ENCODE assay signal across 10 cellular contexts in the genomic region with DNA sequence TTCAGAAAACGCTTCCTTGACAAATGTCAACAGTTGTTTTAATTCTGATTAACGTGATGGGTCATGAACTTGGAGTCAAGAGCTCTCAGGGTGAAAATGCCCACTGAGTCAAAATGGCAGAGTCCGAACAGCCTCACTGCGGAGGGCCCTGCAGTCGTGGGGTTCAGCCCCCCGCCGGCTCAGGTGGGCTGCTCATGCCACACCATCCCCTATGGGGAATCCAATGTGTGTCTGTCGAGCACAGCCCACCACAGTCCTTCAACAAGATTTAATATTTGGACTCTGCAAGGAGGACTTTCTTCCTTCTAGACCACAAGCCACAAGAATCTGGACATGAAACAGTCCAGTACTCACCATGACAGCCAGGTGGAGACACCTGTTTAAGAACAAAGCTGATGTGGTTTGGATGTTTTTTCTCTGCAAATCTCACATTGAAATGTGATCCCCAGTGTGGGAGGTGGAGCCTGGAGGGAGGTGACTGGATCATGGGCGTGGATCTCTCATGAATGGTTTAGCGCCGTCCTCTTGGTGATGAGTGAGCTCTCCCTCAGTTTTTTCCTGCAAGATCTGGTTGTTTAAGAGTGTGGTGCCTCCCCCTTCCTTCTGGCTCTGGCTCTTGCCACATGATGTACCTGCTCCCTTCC.
DNase-seq lines count a peak whose midpoint lies in the region; ATAC-seq and TF ChIP-seq lines count a peak whose summit lies in the region.
"Had no signal": no experiment of that assay in that cellular context is flagged by ENCODE, and none has a peak within 500 bp of the region (broad histone marks: within the 10 kb centered on the region; RNA-seq: fewer than 3 reads in every experiment).

No MANE protein-coding gene starts in this region.

- no peaks in the 10 kb centered on the region for H3K36me3 Mint-ChIP-seq in activated CD4-positive, alpha-beta T cell treated with anti-CD3 and anti-CD28 coated beads for 36 hours (ENCODE audit: low read depth)
- H3K36me3 Mint-ChIP-seq: CD4-positive, CD25-positive, alpha-beta regulatory T cell had no signal

- H3K27ac ChIP-seq in foreskin keratinocyte: no peak overlapping the region
- H3K27ac ChIP-seq in thyroid gland: no peak overlapping the region

- peaks cover 7% of the 10 kb centered on the region for H3K4me1 ChIP-seq in NT2/D1 (ENCODE audit: insufficient read depth, insufficient read length)
- H3K4me1 ChIP-seq in foreskin keratinocyte: no peaks in the 10 kb centered on the region
- H3K4me1 ChIP-seq in thyroid gland: peaks cover 0 to 10% of the 10 kb centered on the region in 2 donors

- intact Hi-C loops in activated CD4-positive, alpha-beta T cell treated with anti-CD3 and anti-CD28 coated beads for 36 hours (cut with DNase I, micrococcal nuclease): loop anchor here in 1 of 2 experiments (5.0 kb wide), 1 partner anchor 168 kb away; no protein-coding TSS in a partner anchor
- intact Hi-C loops in thyroid gland (cut with DNase I): no loop called here

- H3K9me3 ChIP-seq in NT2/D1 (ENCODE audit: insufficient read depth, low read length) (no peaks in the 10 kb centered on the region), thyroid gland (no peaks in the 10 kb centered on the region)

- H3K36me3 ChIP-seq in NT2/D1 (ENCODE audit: insufficient read depth, insufficient read length, low read length) (no peaks in the 10 kb centered on the region), thyroid gland (no peaks in the 10 kb centered on the region)

- no peak overlapping the region for H3K27ac Mint-ChIP-seq in activated CD4-positive, alpha-beta T cell treated with anti-CD3 and anti-CD28 coated beads for 36 hours
- H3K27ac Mint-ChIP-seq: CD4-positive, CD25-positive, alpha-beta regulatory T cell had no signal

- peaks cover 5% of the 10 kb centered on the region for H3K4me1 Mint-ChIP-seq in activated CD4-positive, alpha-beta T cell treated with anti-CD3 and anti-CD28 coated beads for 36 hours

- peak; percentile 28 for ATAC-seq in activated CD4-positive, alpha-beta T cell treated with anti-CD3 and anti-CD28 coated beads for 36 hours
- ATAC-seq in foreskin keratinocyte (peak; percentile 79), HG03439 (IDR thresholded peaks at IDR 0.05; ENCODE audit: unreplicated experiment) (no peak)
- ATAC-seq: Panc1 had no signal

- CTCF ChIA-PET in activated CD4-positive, alpha-beta T cell treated with anti-CD3 and anti-CD28 coated beads for 36 hours (lab: Charles Lee): no interaction called here

- POLR2A ChIA-PET in activated CD4-positive, alpha-beta T cell treated with anti-CD3 and anti-CD28 coated beads for 36 hours (lab: Charles Lee): no interaction called here

- peak; percentile 62 for TF ChIP-seq CTCF in foreskin keratinocyte (conservative IDR thresholded peaks at IDR 0.05)
- TF ChIP-seq CTCF in thyroid gland (IDR thresholded peaks at IDR 0.05): peak in 4 of 6 experiments; percentile 52 to 64 (median 57)

- H3K27me3 ChIP-seq in NT2/D1 (ENCODE audit: insufficient read depth, insufficient read length): no peaks in the 10 kb centered on the region
- no peaks in the 10 kb centered on the region for H3K27me3 ChIP-seq in foreskin keratinocyte
- no peaks in the 10 kb centered on the region for H3K27me3 ChIP-seq in thyroid gland

- H3K4me3 ChIP-seq in NT2/D1 (ENCODE audit: insufficient read length, low read depth): no peak overlapping the region
- H3K4me3 ChIP-seq in thyroid gland (replicated peaks in 1 of 3): no peak overlapping the region

- H3K9me3 Mint-ChIP-seq in activated CD4-positive, alpha-beta T cell treated with anti-CD3 and anti-CD28 coated beads for 36 hours (ENCODE audit: low read depth): no peaks in the 10 kb centered on the region
- H3K9me3 Mint-ChIP-seq: CD4-positive, CD25-positive, alpha-beta regulatory T cell had no signal

- TF ChIP-seq POLR2A in thyroid gland (IDR thresholded peaks at IDR 0.05): no peak

- DNase-seq in activated CD4-positive, alpha-beta T cell treated with anti-CD3 and anti-CD28 coated beads for 36 hours: no peak
- no peak for DNase-seq in activated CD4-positive, alpha-beta T cell treated with anti-CD3 and anti-CD28 coated beads, Interleukin-2, amount 50 U/mL, for 4 hours
- DNase-seq in NT2/D1 (ENCODE audit: low read depth, low spot score) (peak; percentile 62), foreskin keratinocyte (peak; percentile 10 to 52), thyroid gland (peak; percentile 68 to 72), nucleus accumbens (lab: John Stamatoyannopoulos, UW) (no peak)
- DNase-seq in effector CD8-positive, alpha-beta T cell (lab: John Stamatoyannopoulos, UW): no peak

- no peak overlapping the region for H3K9ac ChIP-seq in NT2/D1 (ENCODE audit: insufficient read length, low read depth)

- WGBS in thyroid gland, 2 donors: 38 to 39% methylated on average over 11 of the region's 11 CpGs

- no peak overlapping the region for H3K4me3 Mint-ChIP-seq in activated CD4-positive, alpha-beta T cell treated with anti-CD3 and anti-CD28 coated beads for 36 hours
- H3K4me3 Mint-ChIP-seq: CD4-positive, CD25-positive, alpha-beta regulatory T cell had no signal

- H3K27me3 Mint-ChIP-seq in activated CD4-positive, alpha-beta T cell treated with anti-CD3 and anti-CD28 coated beads for 36 hours: no peaks in the 10 kb centered on the region
- H3K27me3 Mint-ChIP-seq: CD4-positive, CD25-positive, alpha-beta regulatory T cell had no signal

Comparison
In these comparisons a context has a peak if more than half of its experiments do, and no peak if none do; other contexts are left out.
1. DNase-seq: peak in NT2/D1 (single experiment), foreskin keratinocyte (2 of 2) and thyroid gland (2 of 2); none in activated CD4-positive, alpha-beta T cell treated with anti-CD3 and anti-CD28 coated beads for 36 hours (single experiment), activated CD4-positive, alpha-beta T cell treated with anti-CD3 and anti-CD28 coated beads, Interleukin-2, amount 50 U/mL, for 4 hours (0 of 2), effector CD8-positive, alpha-beta T cell (single experiment) and nucleus accumbens (0 of 56).